In the genomic region with DNA sequence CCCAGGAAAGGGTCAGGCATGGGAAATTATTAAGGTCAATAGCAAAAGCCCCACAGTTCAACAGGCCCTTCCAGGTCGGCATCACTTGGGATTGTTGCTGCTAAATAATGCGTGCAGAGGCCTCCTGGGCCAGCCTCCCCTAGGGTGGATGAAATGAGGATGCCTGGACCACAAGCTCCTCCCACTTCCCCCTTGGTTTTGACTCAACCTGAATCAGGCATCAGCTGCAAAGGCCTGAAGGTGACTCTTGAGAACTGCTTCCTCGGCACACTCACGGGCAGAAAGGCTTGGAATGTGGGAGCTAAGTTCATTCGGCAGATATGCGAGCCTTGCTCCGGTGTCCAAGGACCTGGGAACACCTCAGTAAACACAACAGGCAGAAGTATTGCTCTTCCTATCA, we compare ENCODE assay signal across 8 cellular contexts.
DNase-seq lines count a peak whose midpoint lies in the region; ATAC-seq and TF ChIP-seq lines count a peak whose summit lies in the region.

No MANE protein-coding gene starts in this region.

- CTCF ChIA-PET in activated B cell treated with CpG ODN at 0.5 μM for 24 hours (lab: Charles Lee): interaction anchor here (0.8 to 3.5 kb wide), 7 partner anchors 9 to 149 kb away, joined by 3 to 29 read pairs (median 4); a partner anchor contains a TSS

- POLR2A ChIA-PET in activated B cell treated with CpG ODN at 0.5 μM for 24 hours (lab: Charles Lee): interaction anchor here (0.6 to 12.6 kb wide), 14 partner anchors 9 to 146 kb away, joined by 3 to 171 read pairs (median 5); a partner anchor contains a TSS

- H3K27ac ChIP-seq in left ventricle myocardium inferior (replicated peaks): peak overlapping the region; percentile 67

- H3K27me3 ChIP-seq in left ventricle myocardium inferior (ENCODE audit: low read depth): no peaks in the 10 kb centered on the region

- H3K4me1 ChIP-seq in left ventricle myocardium inferior: peaks cover 63% of the 10 kb centered on the region

- peak overlapping the region; percentile 94 for H3K27ac Mint-ChIP-seq in activated B cell treated with CpG ODN at 0.5 μM for 24 hours

- H3K36me3 ChIP-seq in left ventricle myocardium inferior: peaks cover 12% of the 10 kb centered on the region

- no peak overlapping the region for H3K4me3 ChIP-seq in left ventricle myocardium inferior

- H3K36me3 Mint-ChIP-seq in activated B cell treated with CpG ODN at 0.5 μM for 24 hours (ENCODE audit: low read depth): peaks cover 59% of the 10 kb centered on the region

- ATAC-seq in left ventricle myocardium superior (no peak), HG03457 (IDR thresholded peaks at IDR 0.05; ENCODE audit: unreplicated experiment) (peak; percentile 36), activated B cell treated with CpG ODN at 0.5 μM for 24 hours (ENCODE audit: low read depth) (peak; percentile 38)

- TF ChIP-seq CTCF in left ventricle myocardium inferior (IDR thresholded peaks at IDR 0.05; ENCODE audit: borderline replicate concordance) (no peak), activated B cell treated with CpG ODN at 0.5 μM for 24 hours (IDR thresholded peaks at IDR 0.05) (no peak)

- intact Hi-C loops in left ventricle myocardium inferior (cut with micrococcal nuclease): no loop called here
- intact Hi-C loops in left ventricle myocardium superior (cut with micrococcal nuclease): loop anchor here (5.0 kb wide), 1 partner anchor 149 kb away; no protein-coding TSS in a partner anchor
- intact Hi-C loops in activated B cell treated with CpG ODN at 0.5 μM for 24 hours (cut with micrococcal nuclease): no loop called here

- H3K9me3 ChIP-seq in left ventricle myocardium inferior (replicated peaks): no peaks in the 10 kb centered on the region

- H3K4me1 Mint-ChIP-seq in activated B cell treated with CpG ODN at 0.5 μM for 24 hours: peaks cover 90% of the 10 kb centered on the region

- H3K9me3 Mint-ChIP-seq in activated B cell treated with CpG ODN at 0.5 μM for 24 hours: peaks cover 7% of the 10 kb centered on the region

- DNase-seq in left ventricle myocardium inferior (no peak), left ventricle myocardium superior (no peak), activated B cell treated with CpG ODN at 0.5 μM for 24 hours (peak; percentile 59), Ammon's horn (ENCODE audit: low spot score) (no peak), NCI-H82 treated with DMSO at 0.1 percent for 48 hours (lab: John Stamatoyannopoulos, UW; ENCODE audit: unreplicated experiment) (no peak)
- peak; percentile 80 for DNase-seq in central memory CD4-positive, alpha-beta T cell
- peak; percentile 38 to 57 (median 50) for DNase-seq in stimulated activated CD4-positive, alpha-beta T cell treated with anti-CD3 and anti-CD28 coated beads, TNF-alpha, amount 100 ng/mL, for 4 hours (ENCODE audit: low read depth in 3 of 3)

- H3K4me3 Mint-ChIP-seq in activated B cell treated with CpG ODN at 0.5 μM for 24 hours: peak overlapping the region; percentile 67

- no peaks in the 10 kb centered on the region for H3K27me3 Mint-ChIP-seq in activated B cell treated with CpG ODN at 0.5 μM for 24 hours

Comparison
In these comparisons a context has a peak if more than half of its experiments do, and no peak if none do; other contexts are left out.
1. DNase-seq: peak in activated B cell treated with CpG ODN at 0.5 μM for 24 hours (single experiment), central memory CD4-positive, alpha-beta T cell (single experiment) and stimulated activated CD4-positive, alpha-beta T cell treated with anti-CD3 and anti-CD28 coated beads, TNF-alpha, amount 100 ng/mL, for 4 hours (3 of 3); none in left ventricle myocardium inferior (single experiment), left ventricle myocardium superior (single experiment), Ammon's horn (single experiment) and NCI-H82 treated with DMSO at 0.1 percent for 48 hours (single experiment).